20 cellular contexts compared by ENCODE assay signal in genomic region chr5:91058155-91058554, GRCh38.
"Had no signal": no experiment of that assay in that cellular context is flagged by ENCODE, and none has a peak within 500 bp of the region (broad histone marks: within the 10 kb centered on the region; RNA-seq: fewer than 3 reads in every experiment).

No MANE protein-coding gene starts in this region.

- H3K27ac Mint-ChIP-seq: activated CD8-positive, alpha-beta T cell treated with anti-CD3 and anti-CD28 coated beads, Interleukin-2, amount 10 ng/mL, durations not matched to agents 7 days and 5 days; activated naive CD8-positive, alpha-beta T cell treated with anti-CD3 and anti-CD28 coated beads for 36 hours; dendritic cell treated with granulocyte-macrophage colony-stimulating factor and Interleukin-4, amounts not matched to agents 40 ng/mL and 50 ng/mL, for 4 days; neural progenitor cell had no signal

- H3K27ac ChIP-seq: lower lobe of right lung, neural progenitor cell, spleen had no signal

- H3K9me3 ChIP-seq: lower lobe of right lung, spleen, uterus had no signal

- H3K4me3 Mint-ChIP-seq: activated CD8-positive, alpha-beta T cell treated with anti-CD3 and anti-CD28 coated beads, Interleukin-2, amount 10 ng/mL, durations not matched to agents 7 days and 5 days; activated naive CD8-positive, alpha-beta T cell treated with anti-CD3 and anti-CD28 coated beads for 36 hours; dendritic cell treated with granulocyte-macrophage colony-stimulating factor and Interleukin-4, amounts not matched to agents 40 ng/mL and 50 ng/mL, for 4 days; naive thymus-derived CD8-positive, alpha-beta T cell; neural progenitor cell had no signal

- H3K27me3 ChIP-seq: neural progenitor cell, uterus had no signal

- H3K36me3 Mint-ChIP-seq: naive thymus-derived CD8-positive, alpha-beta T cell had no signal

- ATAC-seq: activated CD8-positive, alpha-beta T cell treated with anti-CD3 and anti-CD28 coated beads, Interleukin-2, amount 10 ng/mL, durations not matched to agents 7 days and 5 days; naive thymus-derived CD8-positive, alpha-beta T cell had no signal

- H3K9me3 Mint-ChIP-seq: dendritic cell treated with granulocyte-macrophage colony-stimulating factor and Interleukin-4, amounts not matched to agents 40 ng/mL and 50 ng/mL, for 4 days; neural progenitor cell had no signal

- H3K36me3 ChIP-seq: lower lobe of right lung, neural progenitor cell, spleen, uterus had no signal

- H3K4me3 ChIP-seq: lower lobe of right lung, neural progenitor cell, spleen, uterus had no signal

- H3K27me3 Mint-ChIP-seq: dendritic cell treated with granulocyte-macrophage colony-stimulating factor and Interleukin-4, amounts not matched to agents 40 ng/mL and 50 ng/mL, for 4 days had no signal

- H3K4me2 ChIP-seq: neural progenitor cell had no signal

- DNase-seq: activated CD4-positive, alpha-beta T cell treated with anti-CD3 and anti-CD28 coated beads for 1 hour; activated CD4-positive, alpha-beta T cell treated with anti-CD3 and anti-CD28 coated beads, Interleukin-2, amount 50 U/mL, for 1 hour; activated CD8-positive, alpha-beta T cell treated with anti-CD3 and anti-CD28 coated beads, Interleukin-2, amount 10 ng/mL, durations not matched to agents 7 days and 5 days; activated naive CD8-positive, alpha-beta T cell treated with anti-CD3 and anti-CD28 coated beads for 36 hours; activated T-cell treated with anti-CD3 and anti-CD28 coated beads, Interleukin-2, amount 50 U/mL, for 1 hour; amniotic stem cell; effector CD4-positive, alpha-beta T cell; glutamatergic neuron; hypothalamus; left cardiac atrium; lower lobe of right lung; naive thymus-derived CD8-positive, alpha-beta T cell; retina; spleen; stimulated activated CD4-positive, alpha-beta T cell treated with anti-CD3 and anti-CD28 coated beads, Interleukin-4, amount 100 ng/mL, for 24 hours; stimulated activated naive CD4-positive, alpha-beta T cell treated with Interleukin-2 at 50 U/mL for 16 hours; T-helper 9 cell; uterus had no signal

- H3K9ac ChIP-seq: neural progenitor cell had no signal

- H2AFZ ChIP-seq: neural progenitor cell had no signal

- H3K4me1 ChIP-seq: uterus had no signal
